8 cellular contexts compared by ENCODE assay signal in genomic region chr5:119302916-119303897, GRCh38. TPM values are rescaled to one million over a fixed set of nuclear protein-coding genes. Genes with fewer than 3 reads are reported as not detected.
DNase-seq lines count a peak whose midpoint lies in the region; ATAC-seq and TF ChIP-seq lines count a peak whose summit lies in the region.

No MANE protein-coding gene starts in this region.

- no peaks in the 10 kb centered on the region for H3K27me3 Mint-ChIP-seq in HFFc6 (ENCODE audit: insufficient read depth)
- no peaks in the 10 kb centered on the region for H3K27me3 Mint-ChIP-seq in activated T-helper 2 cell treated with anti-CD3 and anti-CD28 coated beads, Interferon-gamma antibody, Interleukin-2, Interleukin-4, amounts not matched to agents 10 μg/mL and 5 μg/mL and 100 μg/mL, durations not matched to agents 14 hours and 24 hours and 36 hours (ENCODE audit: low read depth)

- H3K4me3 ChIP-seq in AG10803 (ENCODE audit: low read length): no peak overlapping the region

- peaks cover 56% of the 10 kb centered on the region for H3K4me1 Mint-ChIP-seq in HFFc6 (ENCODE audit: low read depth)
- H3K4me1 Mint-ChIP-seq in activated T-helper 2 cell treated with anti-CD3 and anti-CD28 coated beads, Interferon-gamma antibody, Interleukin-2, Interleukin-4, amounts not matched to agents 10 μg/mL and 5 μg/mL and 100 μg/mL, durations not matched to agents 14 hours and 24 hours and 36 hours (ENCODE audit: low read depth): peaks cover 82% of the 10 kb centered on the region

- TF ChIP-seq CTCF in AG10803 (conservative IDR thresholded peaks at IDR 0.05; ENCODE audit: low read length): peak; percentile 19
- no peak for TF ChIP-seq CTCF in HFFc6 (IDR thresholded peaks at IDR 0.05)

- H3K27ac Mint-ChIP-seq in HFFc6: peak overlapping the region; percentile 96
- peak overlapping the region; percentile 81 for H3K27ac Mint-ChIP-seq in activated T-helper 2 cell treated with anti-CD3 and anti-CD28 coated beads, Interferon-gamma antibody, Interleukin-2, Interleukin-4, amounts not matched to agents 10 μg/mL and 5 μg/mL and 100 μg/mL, durations not matched to agents 14 hours and 24 hours and 36 hours

- ATAC-seq in GM18498 (IDR thresholded peaks at IDR 0.05; ENCODE audit: unreplicated experiment): no peak

- H3K4me3 Mint-ChIP-seq in HFFc6: peak overlapping the region; percentile 62
- H3K4me3 Mint-ChIP-seq in activated T-helper 2 cell treated with anti-CD3 and anti-CD28 coated beads, Interferon-gamma antibody, Interleukin-2, Interleukin-4, amounts not matched to agents 10 μg/mL and 5 μg/mL and 100 μg/mL, durations not matched to agents 14 hours and 24 hours and 36 hours (ENCODE audit: low read depth): peak overlapping the region; percentile 38

- no peaks in the 10 kb centered on the region; the same call in 1 of the 2 replicates for H3K36me3 Mint-ChIP-seq in HFFc6 (ENCODE audit: low read depth)
- H3K36me3 Mint-ChIP-seq in activated T-helper 2 cell treated with anti-CD3 and anti-CD28 coated beads, Interferon-gamma antibody, Interleukin-2, Interleukin-4, amounts not matched to agents 10 μg/mL and 5 μg/mL and 100 μg/mL, durations not matched to agents 14 hours and 24 hours and 36 hours (ENCODE audit: low read depth): peaks cover 38% of the 10 kb centered on the region

- intact Hi-C loops in activated T-helper 2 cell treated with anti-CD3 and anti-CD28 coated beads, Interferon-gamma antibody, Interleukin-2, Interleukin-4, amounts not matched to agents 10 μg/mL and 5 μg/mL and 100 μg/mL, durations not matched to agents 14 hours and 24 hours and 36 hours (cut with micrococcal nuclease): loop anchor here (1.0 kb wide), 1 partner anchor 15 kb away; no protein-coding TSS in a partner anchor

- peak; percentile 94 for DNase-seq in AG10803 (ENCODE audit: low read depth)
- DNase-seq in HFFc6: peak; percentile 98
- DNase-seq in activated T-helper 2 cell treated with anti-CD3 and anti-CD28 coated beads, Interferon-gamma antibody, Interleukin-2, Interleukin-4, amounts not matched to agents 10 μg/mL and 5 μg/mL and 100 μg/mL, durations not matched to agents 14 hours and 24 hours and 36 hours (ENCODE audit: low spot score): no peak
- peak; percentile 99 for DNase-seq in kidney glomerular epithelial cell (lab: John Stamatoyannopoulos, UW)
- DNase-seq in NCI-H526 treated with DMSO at 0.1 percent for 48 hours (lab: John Stamatoyannopoulos, UW): no peak
- DNase-seq in NCI-H82 treated with DMSO at 0.1 percent for 48 hours (lab: John Stamatoyannopoulos, UW; ENCODE audit: unreplicated experiment): no peak
- DNase-seq in activated effector memory CD4-positive, alpha-beta T cell treated with Interleukin-2 at 50 U/mL for 16 hours: no peak

- H3K9me3 Mint-ChIP-seq in HFFc6: peaks cover 5% of the 10 kb centered on the region; the same call in 1 of the 2 replicates
- no peaks in the 10 kb centered on the region for H3K9me3 Mint-ChIP-seq in activated T-helper 2 cell treated with anti-CD3 and anti-CD28 coated beads, Interferon-gamma antibody, Interleukin-2, Interleukin-4, amounts not matched to agents 10 μg/mL and 5 μg/mL and 100 μg/mL, durations not matched to agents 14 hours and 24 hours and 36 hours

RNA-seq across cellular contexts. Expression of gene TNFAIP8, which starts 52.6 kb away (rescaled TPM):
- 10 to 100 TPM in 4 of 6 experiments, 1 to 10 TPM in 2; 8.0 to 13.9 (median 10.5) TPM for total RNA-seq in HFFc6 (2021; fragmentation: NEBNext Ultra II Directional; extraction: Animal tissue kit (Norgen Biotek cat#: 25700))
- total RNA-seq in activated T-helper 2 cell treated with anti-CD3 and anti-CD28 coated beads, Interferon-gamma antibody, Interleukin-2, Interleukin-4, amounts not matched to agents 10 μg/mL and 5 μg/mL and 100 μg/mL, durations not matched to agents 14 hours and 24 hours and 36 hours: 112 and 117 TPM in 2 replicates

Comparison
In these comparisons a context has a peak if more than half of its experiments do, and no peak if none do; other contexts are left out.
1. DNase-seq: peak in AG10803 (single experiment), HFFc6 (single experiment) and kidney glomerular epithelial cell (single experiment); none in activated T-helper 2 cell treated with anti-CD3 and anti-CD28 coated beads, Interferon-gamma antibody, Interleukin-2, Interleukin-4, amounts not matched to agents 10 μg/mL and 5 μg/mL and 100 μg/mL, durations not matched to agents 14 hours and 24 hours and 36 hours (single experiment), NCI-H526 treated with DMSO at 0.1 percent for 48 hours (single experiment), NCI-H82 treated with DMSO at 0.1 percent for 48 hours (single experiment) and activated effector memory CD4-positive, alpha-beta T cell treated with Interleukin-2 at 50 U/mL for 16 hours (single experiment).